In genomic region chr1:29984544-29985375, GRCh38 we compare ENCODE assay signal across 16 cellular contexts.
DNase-seq lines count a peak whose midpoint lies in the region; ATAC-seq and TF ChIP-seq lines count a peak whose summit lies in the region.
"Had no signal": no experiment of that assay in that cellular context is flagged by ENCODE, and none has a peak within 500 bp of the region (broad histone marks: within the 10 kb centered on the region; RNA-seq: fewer than 3 reads in every experiment).

No MANE protein-coding gene starts in this region.

- H2AK5ac ChIP-seq in neuronal stem cell (ENCODE audit: low read depth, low read length) = no peak overlapping the region

- no peak for TF ChIP-seq POLR2A in sigmoid colon (IDR thresholded peaks at IDR 0.05)

- WGBS in heart right ventricle, 2 donors = 51 to 55% methylated on average over 9 of the region's 9 CpGs
- no CpG with 5 or more reads among the region's 9 CpGs for WGBS in neuronal stem cell (ENCODE audit: extremely low coverage in 2 of 2, insufficient read length in 2 of 2, insufficient replicate concordance in 1 of 2), 2 donors
- WGBS in sigmoid colon, 2 donors = 26 to 47% methylated on average over 9 of the region's 9 CpGs
- 46% methylated on average over 6 of the region's 9 CpGs for WGBS in mammary epithelial cell (ENCODE audit: low coverage, missing lambda C conversion rate)

- CTCF ChIA-PET in mammary epithelial cell (lab: Charles Lee; ENCODE audit: low non-redundant PET) = no interaction called here

- H3K4me2 ChIP-seq in GM23338 (no peak overlapping the region), neuronal stem cell (ENCODE audit: insufficient read depth, low read length, poor library complexity, severe bottlenecking) (no peak overlapping the region), mammary epithelial cell (ENCODE audit: insufficient read depth, low read depth, low read length) (no peak overlapping the region)

- H4K20me1 ChIP-seq in GM23338 (replicated peaks; ENCODE audit: insufficient read depth) (no peaks in the 10 kb centered on the region), mammary epithelial cell (ENCODE audit: insufficient read depth, low read length) (no peaks in the 10 kb centered on the region)

- no peaks in the 10 kb centered on the region for H3K79me1 ChIP-seq in neuronal stem cell (ENCODE audit: low read depth, low read length)

- no peaks in the 10 kb centered on the region for H3K9me3 ChIP-seq in heart right ventricle
- no peaks in the 10 kb centered on the region for H3K9me3 ChIP-seq in neuronal stem cell (replicated peaks in 1 of 2; ENCODE audit: control insufficient read depth in 2 of 2, insufficient read depth in 1 of 2, low read depth in 1 of 2, low read length in 2 of 2)
- H3K9me3 ChIP-seq in sigmoid colon = no peaks in the 10 kb centered on the region
- H3K9me3 ChIP-seq in mammary epithelial cell (replicated peaks; ENCODE audit: insufficient read depth, low read length) = no peaks in the 10 kb centered on the region
- H3K9me3 ChIP-seq: heart left ventricle had no signal

- no peaks in the 10 kb centered on the region for H3K79me2 ChIP-seq in GM23338 (replicated peaks; ENCODE audit: insufficient read depth)
- no peaks in the 10 kb centered on the region for H3K79me2 ChIP-seq in mammary epithelial cell (ENCODE audit: insufficient read depth, low read length)

- ATAC-seq in GM23338 (no peak), heart right ventricle (peak in 7 of 8 donors; percentile 28 to 71 (median 42))
- ATAC-seq: T-cell had no signal

- no peak overlapping the region for H4K91ac ChIP-seq in neuronal stem cell (ENCODE audit: low read depth, low read length, poor library complexity)

- dilution Hi-C loops in mammary epithelial cell (cut with HindIII; ENCODE audit: low sequenced_read_pairs) = no loop called here

- H3K27ac ChIP-seq in GM23338 (ENCODE audit: low read depth) (no peak overlapping the region), heart right ventricle (peak overlapping the region in 3 of 10 donors; percentile 28 to 78 (median 41)), neuronal stem cell (replicated peaks; ENCODE audit: low read length) (no peak overlapping the region), sigmoid colon (peak overlapping the region in 1 of 4 donors; percentile 41), mammary epithelial cell (ENCODE audit: insufficient read depth, low read depth, low read length) (no peak overlapping the region)

- no TSS peak for BruUV-seq in mammary epithelial cell (replicated peaks; lab: Mats Ljungman, UMichigan)

- no peak overlapping the region for H2BK5ac ChIP-seq in neuronal stem cell (ENCODE audit: low read length)

- no peaks in the 10 kb centered on the region for H3F3A ChIP-seq in GM23338 (replicated peaks; ENCODE audit: low read depth)

- H3K27me3 ChIP-seq in GM23338 (ENCODE audit: insufficient read depth) (no peaks in the 10 kb centered on the region), heart right ventricle (peaks cover 0 to 8% (median 3%) of the 10 kb centered on the region in 7 donors), neuronal stem cell (ENCODE audit: control insufficient read depth in 3 of 3, insufficient read depth in 3 of 3, low read depth in 1 of 3, low read length in 3 of 3) (no peaks in the 10 kb centered on the region), sigmoid colon (no peaks in the 10 kb centered on the region), mammary epithelial cell (ENCODE audit: insufficient read depth, low read length) (no peaks in the 10 kb centered on the region)

- H3K4ac ChIP-seq in neuronal stem cell (ENCODE audit: low read length) = no peak overlapping the region

- H3K36me3 Mint-ChIP-seq in GM23338 (ENCODE audit: low read depth) = peaks cover 11% of the 10 kb centered on the region; the same call in 2 of the 3 replicates
- H3K36me3 Mint-ChIP-seq: brain; CD4-positive, CD25-positive, alpha-beta regulatory T cell; memory B cell; T-cell had no signal

- no peak for TF ChIP-seq EP300 in sigmoid colon (IDR thresholded peaks at IDR 0.05)

- H3K4me1 ChIP-seq in GM23338 (ENCODE audit: insufficient read depth) = peaks cover 18% of the 10 kb centered on the region
- peaks cover 0 to 26% (median 0%) of the 10 kb centered on the region in 9 donors for H3K4me1 ChIP-seq in heart right ventricle
- peaks cover 0 to 12% of the 10 kb centered on the region in 2 donors for H3K4me1 ChIP-seq in neuronal stem cell (ENCODE audit: control insufficient read depth in 2 of 2, insufficient read depth in 1 of 2, low read depth in 1 of 2, low read length in 2 of 2)
- no peaks in the 10 kb centered on the region for H3K4me1 ChIP-seq in sigmoid colon
- H3K4me1 ChIP-seq in mammary epithelial cell (ENCODE audit: insufficient read depth, low read length) = no peaks in the 10 kb centered on the region

- no peak overlapping the region for H2BK15ac ChIP-seq in neuronal stem cell (ENCODE audit: low read length)

- H3K4me3 ChIP-seq in GM23338 (no peak overlapping the region), heart right ventricle (no peak overlapping the region), neuronal stem cell (ENCODE audit: low read length in 2 of 2) (no peak overlapping the region), sigmoid colon (no peak overlapping the region), mammary epithelial cell (replicated peaks in 1 of 3; ENCODE audit: insufficient read depth in 1 of 3, low read depth in 2 of 3, low read length in 3 of 3) (no peak overlapping the region)
- H3K4me3 ChIP-seq: heart left ventricle had no signal

- intact Hi-C loops in heart right ventricle (cut with DNase I) = no loop called here
- intact Hi-C loops in sigmoid colon (cut with DNase I) = no loop called here
- intact Hi-C loops in mammary epithelial cell (cut with micrococcal nuclease) = no loop called here

- no peak overlapping the region for H3K14ac ChIP-seq in neuronal stem cell (ENCODE audit: low read length)

- peaks cover 9% of the 10 kb centered on the region; the same call in 2 of the 3 replicates for H3K9me3 Mint-ChIP-seq in GM23338

- in situ Hi-C loops in mammary epithelial cell (cut with MboI; ENCODE audit: low sequenced_read_pairs in 2 of 2) = no loop called here

- DNase-seq in GM23338 (ENCODE audit: low spot score) (no peak), NOMO-1 treated with DMSO at 0.1 percent for 48 hours (lab: John Stamatoyannopoulos, UW; ENCODE audit: unreplicated experiment) (peak; percentile 89), heart right ventricle (no peak), neuronal stem cell (ENCODE audit: low spot score) (no peak), SHP77 treated with DMSO at 0.1 percent for 48 hours (lab: John Stamatoyannopoulos, UW) (no peak), sigmoid colon (no peak), mammary epithelial cell (no peak), inferior parietal cortex (ENCODE audit: extremely low spot score) (no peak)
- DNase-seq: activated CD4-positive, alpha-beta T cell treated with anti-CD3 and anti-CD28 coated beads for 4 hours; CD4-positive, CD25-positive, alpha-beta regulatory T cell; heart left ventricle; NCI-H187 treated with DMSO at 0.1 percent for 48 hours; OCI-M1; T-cell had no signal

- H3K23ac ChIP-seq in neuronal stem cell (ENCODE audit: low read depth, low read length, poor library complexity) = no peak overlapping the region

- no peak for TF ChIP-seq CTCF in GM23338 (conservative IDR thresholded peaks at IDR 0.05; ENCODE audit: low read depth in 2 of 2)
- no peak for TF ChIP-seq CTCF in heart right ventricle (IDR thresholded peaks at IDR 0.05)
- no peak for TF ChIP-seq CTCF in sigmoid colon (IDR thresholded peaks at IDR 0.05)
- no peak for TF ChIP-seq CTCF in mammary epithelial cell (conservative IDR thresholded peaks at IDR 0.05 in 1 of 2, IDR thresholded peaks at IDR 0.05 in 1 of 2; ENCODE audit: extremely low read depth in 1 of 2, insufficient read depth in 1 of 2, low read depth in 1 of 2, low read length in 2 of 2)

- peaks cover 13% of the 10 kb centered on the region for H3K27me3 Mint-ChIP-seq in GM23338 (ENCODE audit: insufficient read depth, low read depth, poor library complexity)
- H3K27me3 Mint-ChIP-seq: brain had no signal

- no peak overlapping the region for H3K4me3 Mint-ChIP-seq in GM23338
- H3K4me3 Mint-ChIP-seq: brain; CD4-positive, CD25-positive, alpha-beta regulatory T cell; memory B cell; T-cell had no signal

- no peak overlapping the region for H2BK120ac ChIP-seq in neuronal stem cell (ENCODE audit: low read depth, low read length)

- H4K8ac ChIP-seq in neuronal stem cell (ENCODE audit: low read depth, low read length) = no peak overlapping the region

- H3K36me3 ChIP-seq in GM23338 (ENCODE audit: insufficient read depth) (no peaks in the 10 kb centered on the region), heart right ventricle (no peaks in the 10 kb centered on the region), neuronal stem cell (replicated peaks in 1 of 2; ENCODE audit: control insufficient read depth in 2 of 2, insufficient read depth in 2 of 2, low read length in 2 of 2) (no peaks in the 10 kb centered on the region), sigmoid colon (no peaks in the 10 kb centered on the region), mammary epithelial cell (ENCODE audit: insufficient read depth, low read length) (no peaks in the 10 kb centered on the region)
- H3K36me3 ChIP-seq: heart left ventricle had no signal

- H2AFZ ChIP-seq in GM23338 = peak overlapping the region; percentile 32; the same call in 1 of the 2 replicates
- no peak overlapping the region for H2AFZ ChIP-seq in neuronal stem cell (ENCODE audit: low read length)
- no peak overlapping the region for H2AFZ ChIP-seq in mammary epithelial cell (ENCODE audit: low read depth, low read length)

- no peak overlapping the region for H2BK12ac ChIP-seq in neuronal stem cell (ENCODE audit: low read length)

- peak overlapping the region; percentile 1 for H3K18ac ChIP-seq in neuronal stem cell (ENCODE audit: low read length)

- no peak overlapping the region for H3K27ac Mint-ChIP-seq in GM23338
- H3K27ac Mint-ChIP-seq: CD4-positive, CD25-positive, alpha-beta regulatory T cell; memory B cell; T-cell had no signal

- peaks cover 32% of the 10 kb centered on the region for H3K4me1 Mint-ChIP-seq in GM23338
- H3K4me1 Mint-ChIP-seq: memory B cell, T-cell had no signal

- 0 out of 2 replicates have a peak, but pooled peaks cover 5% of the 10 kb centered on the region for H3K9me2 ChIP-seq in GM23338 (ENCODE audit: insufficient read depth)

- H3K9ac ChIP-seq in neuronal stem cell (ENCODE audit: low read depth, low read length, poor library complexity) (no peak overlapping the region), mammary epithelial cell (ENCODE audit: insufficient read depth, low read length) (no peak overlapping the region)

TF ChIP-seq in GM23338, 12 proteins besides CTCF, POLR2A, EP300 and RAD21:
- TF ChIP-seq STAT1 (IDR thresholded peaks at IDR 0.05; ENCODE audit: unreplicated experiment) = no peak
